Comparison of ENCODE assay signal across 1 cellular context in the genomic region with DNA sequence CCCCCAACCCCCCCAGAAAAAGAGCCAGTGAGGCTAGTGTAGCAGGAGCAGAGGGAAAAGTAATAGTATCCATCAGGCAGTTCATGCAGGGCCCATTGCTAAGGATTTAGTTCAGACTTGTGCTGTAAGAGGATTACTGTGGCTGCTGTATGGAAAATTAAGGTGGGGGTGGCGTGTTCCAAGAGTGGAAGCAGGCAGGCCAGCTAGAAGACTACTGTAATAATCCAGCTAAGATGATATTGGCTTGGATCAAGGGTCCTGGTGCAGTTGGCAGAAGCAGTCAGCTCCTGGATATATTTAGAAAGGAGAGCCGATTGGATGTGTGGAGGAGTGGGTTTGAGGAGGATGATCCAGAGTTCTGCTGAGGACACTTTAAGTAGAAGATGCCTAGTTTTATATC. TPM values are rescaled to one million over a fixed set of nuclear protein-coding genes. Genes with fewer than 3 reads are reported as not detected.
"Had no signal": no experiment of that assay in that cellular context is flagged by ENCODE, and none has a peak within 500 bp of the region (broad histone marks: within the 10 kb centered on the region; RNA-seq: fewer than 3 reads in every experiment).

No MANE protein-coding gene starts in this region.

RNA-seq across cellular contexts. Expression of gene SLC16A6, which starts 28.5 kb away (rescaled TPM):
- total RNA-seq: ascending aorta had no signal
